In the genomic region with DNA sequence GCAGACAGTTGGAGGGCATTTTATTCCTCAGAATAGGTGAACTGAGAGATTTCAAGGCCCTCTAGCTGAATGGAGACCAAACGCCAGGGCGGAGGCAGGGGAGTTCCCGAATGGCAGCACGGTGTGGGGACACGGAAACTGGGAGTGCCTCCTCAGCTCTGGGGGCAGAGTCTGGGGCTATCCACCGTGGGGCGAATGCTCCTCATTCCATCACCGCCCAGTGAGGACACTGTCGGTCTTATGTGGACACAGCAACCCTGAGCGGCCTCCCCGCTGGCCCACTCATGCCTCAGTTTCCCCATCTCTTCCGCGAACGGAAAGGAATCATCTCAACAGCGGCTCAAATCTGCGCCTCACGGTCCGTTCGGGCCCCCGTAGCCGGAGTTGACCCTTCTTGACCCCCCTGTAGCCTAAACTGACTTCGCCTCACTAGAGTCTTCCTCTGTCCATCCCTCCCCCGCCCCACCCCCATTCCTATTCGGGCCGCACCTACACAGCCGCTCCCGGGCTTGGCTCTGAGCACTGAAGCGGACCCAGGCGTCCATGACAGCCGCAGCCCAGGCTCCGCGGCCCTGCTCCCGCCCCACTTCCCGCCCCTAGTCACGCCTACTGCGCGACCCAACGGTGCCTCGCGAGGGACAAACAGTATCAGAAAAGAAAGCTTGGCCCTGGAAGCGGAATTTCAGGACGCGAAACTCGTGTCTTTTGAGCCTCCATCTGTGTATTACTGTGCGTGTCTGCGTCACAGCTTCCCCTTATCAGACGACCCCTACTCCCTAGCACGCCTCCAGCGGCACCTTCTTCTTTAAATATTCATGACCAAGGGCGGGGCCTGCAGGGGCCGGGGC, we compare ENCODE assay signal across 8 cellular contexts. TPM values are rescaled to one million over a fixed set of nuclear protein-coding genes. Genes with fewer than 3 reads are reported as not detected.
DNase-seq lines count a peak whose midpoint lies in the region; ATAC-seq and TF ChIP-seq lines count a peak whose summit lies in the region.

A gene with protein sequence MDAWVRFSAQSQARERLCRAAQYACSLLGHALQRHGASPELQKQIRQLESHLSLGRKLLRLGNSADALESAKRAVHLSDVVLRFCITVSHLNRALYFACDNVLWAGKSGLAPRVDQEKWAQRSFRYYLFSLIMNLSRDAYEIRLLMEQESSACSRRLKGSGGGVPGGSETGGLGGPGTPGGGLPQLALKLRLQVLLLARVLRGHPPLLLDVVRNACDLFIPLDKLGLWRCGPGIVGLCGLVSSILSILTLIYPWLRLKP (minus strand): TSS at position 574 of the 848 bp plus-strand sequence. CDS start 29 bp downstream, at position 545.

- H3K4me3 ChIP-seq in GM12875 (ENCODE audit: low read depth, low read length) = peak within 1 kb of the TSS; percentile 100

- H3K4me1 Mint-ChIP-seq in activated naive CD8-positive, alpha-beta T cell treated with anti-CD3 and anti-CD28 coated beads, Interleukin-2, amount 50 U/mL, for 24 hours = peaks cover 42% of the 10 kb centered on the region
- peaks cover 26% of the 10 kb centered on the region for H3K4me1 Mint-ChIP-seq in type B pancreatic cell (ENCODE audit: unreplicated experiment)

- intact Hi-C loops in cardiac septum (cut with DNase I) (loop anchor here (5.0 kb wide), 2 partner anchors 71 to 89 kb away; partner anchors contain the start of gene NUDT17), posterior cingulate gyrus (cut with DNase I) (loop anchor here (2.0 kb wide), 1 partner anchor 38 kb away; no protein-coding TSS in a partner anchor)

- H3K36me3 Mint-ChIP-seq in activated naive CD8-positive, alpha-beta T cell treated with anti-CD3 and anti-CD28 coated beads, Interleukin-2, amount 50 U/mL, for 24 hours (ENCODE audit: low read depth) = peaks cover 34% of the 10 kb centered on the region
- H3K36me3 Mint-ChIP-seq in type B pancreatic cell = no peaks in the 10 kb centered on the region

- peak; percentile 90 for ATAC-seq in HG02852 (IDR thresholded peaks at IDR 0.05; ENCODE audit: unreplicated experiment)
- peak; percentile 94 for ATAC-seq in activated naive CD8-positive, alpha-beta T cell treated with anti-CD3 and anti-CD28 coated beads, Interleukin-2, amount 50 U/mL, for 24 hours

- no peaks in the 10 kb centered on the region for H3K9me3 Mint-ChIP-seq in activated naive CD8-positive, alpha-beta T cell treated with anti-CD3 and anti-CD28 coated beads, Interleukin-2, amount 50 U/mL, for 24 hours
- no peaks in the 10 kb centered on the region for H3K9me3 Mint-ChIP-seq in type B pancreatic cell

- H3K27me3 Mint-ChIP-seq in activated naive CD8-positive, alpha-beta T cell treated with anti-CD3 and anti-CD28 coated beads, Interleukin-2, amount 50 U/mL, for 24 hours = no peaks in the 10 kb centered on the region
- H3K27me3 Mint-ChIP-seq in type B pancreatic cell = no peaks in the 10 kb centered on the region

- H3K27ac Mint-ChIP-seq in activated naive CD8-positive, alpha-beta T cell treated with anti-CD3 and anti-CD28 coated beads, Interleukin-2, amount 50 U/mL, for 24 hours = peak within 1 kb of the TSS; percentile 96
- H3K27ac Mint-ChIP-seq in type B pancreatic cell = peak within 1 kb of the TSS; percentile 97

- peak within 1 kb of the TSS; percentile 96 for H3K4me3 Mint-ChIP-seq in activated naive CD8-positive, alpha-beta T cell treated with anti-CD3 and anti-CD28 coated beads, Interleukin-2, amount 50 U/mL, for 24 hours
- H3K4me3 Mint-ChIP-seq in type B pancreatic cell = peak within 1 kb of the TSS; percentile 97

- DNase-seq in NCI-H1436 treated with DMSO at 0.1 percent for 48 hours (lab: John Stamatoyannopoulos, UW) = peak; percentile 33
- peak; percentile 89 for DNase-seq in T follicular helper cell (ENCODE audit: low read depth)
- peak; percentile 91 for DNase-seq in activated naive CD8-positive, alpha-beta T cell treated with anti-CD3 and anti-CD28 coated beads, Interleukin-2, amount 50 U/mL, for 24 hours
- peak; percentile 96 for DNase-seq in cardiac septum (ENCODE audit: low spot score)
- peak; percentile 85 to 98 (median 91) for DNase-seq in posterior cingulate gyrus
- peak; percentile 87 for DNase-seq in type B pancreatic cell (ENCODE audit: extremely low spot score, unreplicated experiment)

- no peak for TF ChIP-seq CTCF in GM12875 (IDR thresholded peaks at IDR 0.05; ENCODE audit: borderline replicate concordance, insufficient read depth, low read depth, low read length)
- TF ChIP-seq CTCF in type B pancreatic cell (conservative IDR thresholded peaks at IDR 0.05) = no peak

RNA-seq across cellular contexts. Expression of the gene that starts here (rescaled TPM):
- total RNA-seq in cardiac septum (17.4 TPM), type B pancreatic cell (ENCODE audit: low replicate concordance) (31.2 and 32.2 TPM in 2 replicates)

Comparison
In these comparisons a context has a peak if more than half of its experiments do, and no peak if none do; other contexts are left out.
1. Peak in every context shown above with its lines: DNase-seq, ATAC-seq and H3K4me3 ChIP-seq.
2. DNase-seq: peak in every context shown above with its lines; median percentile 96 in cardiac septum; 91 in activated naive CD8-positive, alpha-beta T cell treated with anti-CD3 and anti-CD28 coated beads, Interleukin-2, amount 50 U/mL, for 24 hours; 91 in posterior cingulate gyrus; 89 in T follicular helper cell; 87 in type B pancreatic cell; 33 in NCI-H1436 treated with DMSO at 0.1 percent for 48 hours.